ENCODE assay signal across 31 cellular contexts in the genomic region with DNA sequence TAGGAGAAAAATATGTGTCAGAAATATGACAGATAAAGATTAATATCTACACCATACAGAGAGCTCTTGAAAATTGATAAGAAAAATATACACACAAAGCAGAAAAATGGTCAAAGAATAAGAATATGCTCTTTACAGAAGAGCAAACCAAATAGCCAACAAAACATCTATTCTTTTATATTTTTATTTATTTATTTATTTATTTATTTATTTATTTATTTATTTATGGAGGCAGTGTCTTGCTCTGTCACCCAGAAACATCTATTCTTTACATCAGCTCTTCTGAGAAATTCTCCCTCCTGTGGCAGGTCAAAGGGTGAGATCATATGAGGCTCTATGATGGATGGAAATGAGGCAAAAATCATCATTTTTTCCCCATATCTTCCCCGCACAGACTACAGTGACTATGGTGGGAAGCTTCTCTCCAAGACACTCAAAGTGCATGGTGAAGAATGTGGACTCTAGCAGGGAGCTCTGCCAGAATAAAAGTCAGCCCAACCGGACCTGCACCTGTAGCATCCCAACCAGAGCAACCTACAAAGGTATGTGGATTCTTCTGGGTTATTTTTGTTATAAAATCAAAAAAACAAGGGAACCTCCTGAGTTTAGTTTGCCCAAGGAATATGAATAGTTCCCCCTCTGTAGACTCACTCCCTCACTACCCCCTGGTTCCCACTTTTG.
"Had no signal": no experiment of that assay in that cellular context is flagged by ENCODE, and none has a peak within 500 bp of the region (broad histone marks: within the 10 kb centered on the region; RNA-seq: fewer than 3 reads in every experiment).

No MANE protein-coding gene starts in this region.

- H3K36me3 Mint-ChIP-seq: WTC11 had no signal

- H3K27ac Mint-ChIP-seq: activated CD4-positive, alpha-beta memory T cell treated with anti-CD3 and anti-CD28 coated beads, Interleukin-2, amount 10 ng/mL, durations not matched to agents 7 days and 5 days; activated naive CD4-positive, alpha-beta T cell treated with anti-CD3 and anti-CD28 coated beads, Interleukin-2, amount 50 U/mL, for 24 hours; activated T-cell treated with anti-CD3 and anti-CD28 coated beads, Interleukin-2, amount 50 U/mL, for 24 hours; activated T-helper 2 cell treated with anti-CD3 and anti-CD28 coated beads, Interferon-gamma antibody, Interleukin-2, Interleukin-4, amounts not matched to agents 10 μg/mL and 5 μg/mL and 100 μg/mL, durations not matched to agents 14 hours and 24 hours and 36 hours; WTC11 had no signal

- ATAC-seq: Right ventricle myocardium inferior, WTC11 had no signal

- H3K9me3 Mint-ChIP-seq: activated CD4-positive, alpha-beta memory T cell treated with anti-CD3 and anti-CD28 coated beads, Interleukin-2, amount 10 ng/mL, durations not matched to agents 7 days and 5 days; activated naive CD4-positive, alpha-beta T cell treated with anti-CD3 and anti-CD28 coated beads, Interleukin-2, amount 50 U/mL, for 24 hours; activated naive CD8-positive, alpha-beta T cell treated with anti-CD3 and anti-CD28 coated beads, Interleukin-2, amount 10 ng/mL, durations not matched to agents 7 days and 5 days; activated T-cell treated with anti-CD3 and anti-CD28 coated beads, Interleukin-2, amount 50 U/mL, for 24 hours; activated T-helper 2 cell treated with anti-CD3 and anti-CD28 coated beads, Interferon-gamma antibody, Interleukin-2, Interleukin-4, amounts not matched to agents 10 μg/mL and 5 μg/mL and 100 μg/mL, durations not matched to agents 14 hours and 24 hours and 36 hours; central memory CD8-positive, alpha-beta T cell; WTC11 had no signal

- H3K4me3 Mint-ChIP-seq: activated CD4-positive, alpha-beta memory T cell treated with anti-CD3 and anti-CD28 coated beads, Interleukin-2, amount 10 ng/mL, durations not matched to agents 7 days and 5 days; activated naive CD4-positive, alpha-beta T cell treated with anti-CD3 and anti-CD28 coated beads, Interleukin-2, amount 50 U/mL, for 24 hours; activated naive CD8-positive, alpha-beta T cell treated with anti-CD3 and anti-CD28 coated beads, Interleukin-2, amount 10 ng/mL, durations not matched to agents 7 days and 5 days; activated T-cell treated with anti-CD3 and anti-CD28 coated beads, Interleukin-2, amount 50 U/mL, for 24 hours; central memory CD8-positive, alpha-beta T cell; WTC11 had no signal

- H3K27ac ChIP-seq: ascending aorta, cardiac muscle cell, KMS-11, PC-9, RWPE1 had no signal

- H3K27me3 ChIP-seq: ascending aorta, cardiac muscle cell had no signal

- H3K4me1 Mint-ChIP-seq: activated CD4-positive, alpha-beta memory T cell treated with anti-CD3 and anti-CD28 coated beads, Interleukin-2, amount 10 ng/mL, durations not matched to agents 7 days and 5 days; activated naive CD4-positive, alpha-beta T cell treated with anti-CD3 and anti-CD28 coated beads, Interleukin-2, amount 50 U/mL, for 24 hours; central memory CD8-positive, alpha-beta T cell had no signal

- H3K4me3 ChIP-seq: ascending aorta, cardiac muscle cell, PC-9 had no signal

- H3K27me3 Mint-ChIP-seq: activated CD4-positive, alpha-beta memory T cell treated with anti-CD3 and anti-CD28 coated beads, Interleukin-2, amount 10 ng/mL, durations not matched to agents 7 days and 5 days; activated naive CD4-positive, alpha-beta T cell treated with anti-CD3 and anti-CD28 coated beads, Interleukin-2, amount 50 U/mL, for 24 hours; activated naive CD8-positive, alpha-beta T cell treated with anti-CD3 and anti-CD28 coated beads, Interleukin-2, amount 10 ng/mL, durations not matched to agents 7 days and 5 days; activated T-cell treated with anti-CD3 and anti-CD28 coated beads, Interleukin-2, amount 50 U/mL, for 24 hours; central memory CD8-positive, alpha-beta T cell had no signal

- H3K9me3 ChIP-seq: ascending aorta had no signal

- H3K36me3 ChIP-seq: ascending aorta, cardiac muscle cell had no signal

- H3K4me1 ChIP-seq: ascending aorta had no signal

- DNase-seq: activated CD4-positive, alpha-beta memory T cell treated with anti-CD3 and anti-CD28 coated beads, Interleukin-2, amount 10 ng/mL, durations not matched to agents 7 days and 5 days; activated CD4-positive, alpha-beta T cell treated with anti-CD3 and anti-CD28 coated beads for 4 hours; activated CD4-positive, CD25-positive, alpha-beta regulatory T cell treated with anti-CD3 and anti-CD28 coated beads, Interleukin-2, amount 50 U/mL, for 72 hours; activated gamma-delta T cell; activated naive CD4-positive, alpha-beta T cell treated with Interleukin-2 at 50 U/mL for 16 hours; activated naive CD8-positive, alpha-beta T cell treated with anti-CD3 and anti-CD28 coated beads, Interleukin-2, amount 10 ng/mL, durations not matched to agents 7 days and 5 days; activated T-cell treated with anti-CD3 and anti-CD28 coated beads, Interleukin-2, amount 50 U/mL, for 24 hours; amygdala; MM.1S; MV-4-11; NCI-H1092; NCI-H1436 treated with DMSO at 0.1 percent for 48 hours; NCI-H1694 treated with DMSO at 0.1 percent for 48 hours; NCI-H2029; NCI-H510A; NCI-H526; NCI-H748 treated with DMSO at 0.1 percent for 48 hours; NK-92 treated with Interleukin-12 subunit alpha and Interleukin-12 subunit beta, amount 100 ng/mL, for 24 hours; PC-9; SW 1271; T-helper 1 cell; T1000 had no signal
